8 cellular contexts compared by ENCODE assay signal in the genomic region with DNA sequence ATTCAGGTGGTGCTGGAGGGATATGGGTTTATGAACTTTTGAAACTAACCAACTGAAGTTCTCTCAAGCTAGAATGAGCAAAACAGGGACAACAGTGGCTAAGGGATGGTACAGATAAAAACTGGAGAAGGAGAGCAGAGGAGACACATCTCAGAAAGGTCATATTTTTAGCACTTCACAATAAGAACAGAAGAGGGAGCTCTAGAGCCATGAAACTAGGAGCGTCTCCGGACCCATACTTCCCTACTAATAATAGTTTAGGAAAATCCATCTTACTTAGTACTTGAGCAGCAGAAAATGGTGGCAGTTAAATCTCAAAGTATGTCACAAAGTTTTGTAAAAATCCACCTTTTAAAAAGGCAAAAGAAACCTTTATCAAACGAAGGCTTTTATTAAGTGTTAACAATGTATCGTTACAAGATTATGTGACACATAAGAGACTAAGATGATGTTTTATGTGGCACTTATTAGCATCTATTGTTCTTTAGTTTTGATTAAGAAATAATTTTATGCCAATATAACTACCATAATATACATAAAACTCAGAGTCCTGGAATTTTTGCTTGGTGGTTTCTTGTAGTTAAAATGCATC.
DNase-seq lines count a peak whose midpoint lies in the region; ATAC-seq, FAIRE-seq and TF ChIP-seq lines count a peak whose summit lies in the region.

No MANE protein-coding gene starts in this region.

- TF ChIP-seq EP300 in HepG2 (IDR thresholded peaks at IDR 0.05; ENCODE audit: low read depth in 2 of 2, low read length in 2 of 2), result no peak
- no peak for TF ChIP-seq EP300 in HepG2 (CRISPR knock-in tag; IDR thresholded peaks at IDR 0.05; ENCODE audit: borderline replicate concordance)

- BruUV-seq in HepG2 (replicated peaks; lab: Mats Ljungman, UMichigan), result no TSS peak

- no peak overlapping the region for H3K27ac ChIP-seq in HepG2 (ENCODE audit: extremely low read length, insufficient read depth, low read length)

- POLR2A ChIA-PET in HepG2 (lab: Yijun Ruan, JAX), result no interaction called here

- in situ Hi-C loops in HepG2 (cut with HindIII; ENCODE audit: extremely low pct_ligation_motif_present, low pct_unique_long_range_greater_than_20kb), result loop anchor here (10.0 kb wide), 1 partner anchor 169 kb away; no protein-coding TSS in a partner anchor

- H4K20me1 ChIP-seq in HepG2 (ENCODE audit: insufficient read depth, low read length), result no peaks in the 10 kb centered on the region

- H3K4me2 ChIP-seq in HepG2 (ENCODE audit: low read depth, low read length), result no peak overlapping the region

- H3K9me3 ChIP-seq in HepG2 (ENCODE audit: low read length), result no peaks in the 10 kb centered on the region

- no peaks in the 10 kb centered on the region for H3K27me3 ChIP-seq in HepG2 (ENCODE audit: control insufficient read depth in 1 of 2, insufficient read depth in 2 of 2, low read length in 2 of 2)

- CTCF ChIA-PET in HepG2 (lab: Yijun Ruan, JAX; ENCODE audit: low intra/inter-chr PET ratio, low total read pairs), result interaction anchor here (1.0 to 2.3 kb wide), 6 partner anchors 167 to 978 kb away, joined by 3 to 25 read pairs (median 4); no protein-coding TSS in a partner anchor

- TF ChIP-seq CTCF in HepG2 (CRISPR knock-in tag; IDR thresholded peaks at IDR 0.05), result peak; percentile 81

- H3K4me3 ChIP-seq in HepG2 (replicated peaks in 1 of 3; ENCODE audit: insufficient read depth in 1 of 3, low read depth in 2 of 3, low read length in 3 of 3), result no peak overlapping the region

- no peak overlapping the region for H3K9ac ChIP-seq in HepG2 (ENCODE audit: insufficient read depth, low read depth, low read length)

- H3K4me1 ChIP-seq in HepG2 (ENCODE audit: insufficient read depth, low read length), result no peaks in the 10 kb centered on the region

- peak; percentile 19 for DNase-seq in DMS153 (lab: John Stamatoyannopoulos, UW)
- peak; percentile 45 for DNase-seq in NCI-H774 (lab: John Stamatoyannopoulos, UW)
- peak; percentile 14 for DNase-seq in central memory CD4-positive, alpha-beta T cell
- DNase-seq in HepG2 (ENCODE audit: low spot score), result peak; percentile 54
- no peak for DNase-seq in nucleus accumbens (lab: John Stamatoyannopoulos, UW)

- TF ChIP-seq POLR2A in HepG2 (IDR thresholded peaks at IDR 0.05; ENCODE audit: insufficient read depth in 1 of 2, low read depth in 2 of 2, low read length in 2 of 2), result no peak

- 17% methylated on average over 4 of the region's 4 CpGs for WGBS in HepG2 (ENCODE audit: low lambda C conversion rate)

- peak; percentile 87 for FAIRE-seq in HepG2 (lab: Jason Lieb, UNC)

- peak; percentile 65 for TF ChIP-seq RAD21 in HepG2 (CRISPR knock-in tag; IDR thresholded peaks at IDR 0.05)

- no peaks in the 10 kb centered on the region for H3K36me3 ChIP-seq in HepG2 (replicated peaks in 1 of 2; ENCODE audit: control insufficient read depth in 1 of 2, insufficient read depth in 2 of 2, low read length in 2 of 2)

- intact Hi-C loops in HepG2 (cut with micrococcal nuclease; ENCODE audit: unreplicated experiment), result loop anchor here (1.0 to 5.0 kb wide), 6 partner anchors 167 to 1311 kb away; no protein-coding TSS in a partner anchor

- no peak overlapping the region for H2AFZ ChIP-seq in HepG2 (ENCODE audit: low read length)

- ATAC-seq in GM19351 (IDR thresholded peaks at IDR 0.05; ENCODE audit: unreplicated experiment) (peak; percentile 85), HG03354 (IDR thresholded peaks at IDR 0.05; ENCODE audit: poor library complexity, severe bottlenecking, unreplicated experiment) (peak; percentile 84), HepG2 (peak; percentile 97), HG03457 (IDR thresholded peaks at IDR 0.05; ENCODE audit: unreplicated experiment) (no peak)

- no peaks in the 10 kb centered on the region for H3K79me2 ChIP-seq in HepG2 (ENCODE audit: insufficient read depth, low read length)

TF ChIP-seq in HepG2, 621 proteins besides CTCF, POLR2A, EP300 and RAD21 (continues in another document):
- TF ChIP-seq ZNF160 (CRISPR knock-in tag; IDR thresholded peaks at IDR 0.05) (no peak), ZNF292 (CRISPR knock-in tag; IDR thresholded peaks at IDR 0.05; ENCODE audit: borderline replicate concordance, low read depth) (no peak), SMAD3 (CRISPR knock-in tag; IDR thresholded peaks at IDR 0.05) (no peak), ZNF331 (CRISPR knock-in tag; IDR thresholded peaks at IDR 0.05) (no peak), NFRKB (IDR thresholded peaks at IDR 0.05) (no peak), ARID3A (IDR thresholded peaks at IDR 0.05; ENCODE audit: low read depth, low read length) (peak; percentile 51; the same call in 1 of the 2 replicates), ELF1 (CRISPR knock-in tag; IDR thresholded peaks at IDR 0.05) (no peak), ADNP (CRISPR knock-in tag; IDR thresholded peaks at IDR 0.05) (no peak), RFX1 (IDR thresholded peaks at IDR 0.05) (no peak), ZNF704 (CRISPR knock-in tag; IDR thresholded peaks at IDR 0.05; ENCODE audit: borderline replicate concordance) (no peak), SMC3 (IDR thresholded peaks at IDR 0.05; ENCODE audit: low read length) (peak; percentile 82), YY1 (IDR thresholded peaks at IDR 0.05; ENCODE audit: insufficient read depth, insufficient replicate concordance, low read depth, low read length) (no peak), ZNF709 (CRISPR knock-in tag; IDR thresholded peaks at IDR 0.05) (no peak), STAG1 (CRISPR knock-in tag; IDR thresholded peaks at IDR 0.05) (peak; percentile 79), ZNF652 (CRISPR knock-in tag; IDR thresholded peaks at IDR 0.05; ENCODE audit: borderline replicate concordance, low read depth) (no peak), ZNF510 (CRISPR knock-in tag; IDR thresholded peaks at IDR 0.05; ENCODE audit: low read depth) (no peak), LCORL (IDR thresholded peaks at IDR 0.05) (no peak), LCORL (CRISPR knock-in tag; IDR thresholded peaks at IDR 0.05) (no peak), ZNF230 (CRISPR knock-in tag; IDR thresholded peaks at IDR 0.05) (no peak), ZNF776 (CRISPR knock-in tag; IDR thresholded peaks at IDR 0.05) (no peak), NBN (conservative IDR thresholded peaks at IDR 0.05) (no peak), SMAD1 (CRISPR knock-in tag; IDR thresholded peaks at IDR 0.05; ENCODE audit: borderline replicate concordance, low read depth) (no peak), ZNF431 (CRISPR knock-in tag; IDR thresholded peaks at IDR 0.05; ENCODE audit: borderline replicate concordance, low read depth) (no peak)
- TF ChIP-seq, protein P1, sequence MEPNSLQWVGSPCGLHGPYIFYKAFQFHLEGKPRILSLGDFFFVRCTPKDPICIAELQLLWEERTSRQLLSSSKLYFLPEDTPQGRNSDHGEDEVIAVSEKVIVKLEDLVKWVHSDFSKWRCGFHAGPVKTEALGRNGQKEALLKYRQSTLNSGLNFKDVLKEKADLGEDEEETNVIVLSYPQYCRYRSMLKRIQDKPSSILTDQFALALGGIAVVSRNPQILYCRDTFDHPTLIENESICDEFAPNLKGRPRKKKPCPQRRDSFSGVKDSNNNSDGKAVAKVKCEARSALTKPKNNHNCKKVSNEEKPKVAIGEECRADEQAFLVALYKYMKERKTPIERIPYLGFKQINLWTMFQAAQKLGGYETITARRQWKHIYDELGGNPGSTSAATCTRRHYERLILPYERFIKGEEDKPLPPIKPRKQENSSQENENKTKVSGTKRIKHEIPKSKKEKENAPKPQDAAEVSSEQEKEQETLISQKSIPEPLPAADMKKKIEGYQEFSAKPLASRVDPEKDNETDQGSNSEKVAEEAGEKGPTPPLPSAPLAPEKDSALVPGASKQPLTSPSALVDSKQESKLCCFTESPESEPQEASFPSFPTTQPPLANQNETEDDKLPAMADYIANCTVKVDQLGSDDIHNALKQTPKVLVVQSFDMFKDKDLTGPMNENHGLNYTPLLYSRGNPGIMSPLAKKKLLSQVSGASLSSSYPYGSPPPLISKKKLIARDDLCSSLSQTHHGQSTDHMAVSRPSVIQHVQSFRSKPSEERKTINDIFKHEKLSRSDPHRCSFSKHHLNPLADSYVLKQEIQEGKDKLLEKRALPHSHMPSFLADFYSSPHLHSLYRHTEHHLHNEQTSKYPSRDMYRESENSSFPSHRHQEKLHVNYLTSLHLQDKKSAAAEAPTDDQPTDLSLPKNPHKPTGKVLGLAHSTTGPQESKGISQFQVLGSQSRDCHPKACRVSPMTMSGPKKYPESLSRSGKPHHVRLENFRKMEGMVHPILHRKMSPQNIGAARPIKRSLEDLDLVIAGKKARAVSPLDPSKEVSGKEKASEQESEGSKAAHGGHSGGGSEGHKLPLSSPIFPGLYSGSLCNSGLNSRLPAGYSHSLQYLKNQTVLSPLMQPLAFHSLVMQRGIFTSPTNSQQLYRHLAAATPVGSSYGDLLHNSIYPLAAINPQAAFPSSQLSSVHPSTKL (CRISPR knock-in tag; IDR thresholded peaks at IDR 0.05), result 0 out of 2 replicates have a peak, but pooled peaks have one; percentile 19

Comparison
In these comparisons a context has a peak if more than half of its experiments do, and no peak if none do; other contexts are left out.
1. DNase-seq: peak in DMS153 (single experiment), NCI-H774 (single experiment), central memory CD4-positive, alpha-beta T cell (single experiment) and HepG2 (single experiment); none in nucleus accumbens (0 of 56).